In genomic region chr2:135052997-135053474, GRCh38 we compare ENCODE assay signal across 8 cellular contexts. TPM values are rescaled to one million over a fixed set of nuclear protein-coding genes. Genes with fewer than 3 reads are reported as not detected.
A peak's percentile ranks its signal among the peaks of the same experiment; 100 is the strongest.
DNase-seq lines count a peak whose midpoint lies in the region; ATAC-seq and TF ChIP-seq lines count a peak whose summit lies in the region.

No MANE protein-coding gene starts in this region.

- peaks cover 41% of the 10 kb centered on the region for H3K4me1 Mint-ChIP-seq in osteocyte (ENCODE audit: unreplicated experiment)

- no peaks in the 10 kb centered on the region for H3K27me3 Mint-ChIP-seq in osteocyte (ENCODE audit: unreplicated experiment)

- H3K4me3 Mint-ChIP-seq in osteocyte (ENCODE audit: unreplicated experiment): peak overlapping the region; percentile 98

- peak overlapping the region; percentile 98 for H3K27ac Mint-ChIP-seq in osteocyte (ENCODE audit: unreplicated experiment)

- peak; percentile 50 for DNase-seq in activated CD4-positive, alpha-beta T cell treated with anti-CD3 and anti-CD28 coated beads for 48 hours
- DNase-seq in osteocyte (ENCODE audit: extremely low spot score, unreplicated experiment) (no peak), GM19238 (ENCODE audit: insufficient read length, low spot score) (no peak), NCI-H2029 (lab: John Stamatoyannopoulos, UW) (no peak), inferior parietal cortex (ENCODE audit: extremely low spot score) (no peak)

- ATAC-seq in GM19351 (IDR thresholded peaks at IDR 0.05; ENCODE audit: unreplicated experiment): peak; percentile 26
- ATAC-seq in HG03103 (IDR thresholded peaks at IDR 0.05; ENCODE audit: low read depth, unreplicated experiment): peak; percentile 5
- ATAC-seq in esophagus mucosa: peak; percentile 13

- no peak for TF ChIP-seq CTCF in osteocyte (IDR thresholded peaks at IDR 0.05)

- no peaks in the 10 kb centered on the region for H3K9me3 Mint-ChIP-seq in osteocyte (ENCODE audit: unreplicated experiment)

- H3K36me3 Mint-ChIP-seq in osteocyte (ENCODE audit: unreplicated experiment): peaks cover 6% of the 10 kb centered on the region

RNA-seq across cellular contexts. Expression of gene RAB3GAP1, which starts 0.9 kb away (rescaled TPM):
- total RNA-seq in esophagus mucosa (31.0 TPM), osteocyte (46.7 and 48.3 TPM in 2 replicates)

RNA-seq across cellular contexts. Expression of gene MAP3K19, which starts 5.8 kb away (rescaled TPM):
- not detected for total RNA-seq in esophagus mucosa
- total RNA-seq in osteocyte: not detected in 2 replicates
